In genomic region chr17:42659079-42659931, GRCh38 we compare ENCODE assay signal across 8 cellular contexts. TPM values are rescaled to one million over a fixed set of nuclear protein-coding genes. Genes with fewer than 3 reads are reported as not detected.
DNase-seq lines count a peak whose midpoint lies in the region; ATAC-seq and TF ChIP-seq lines count a peak whose summit lies in the region.

TUBG2 (plus strand) TSS chr17:42659284; CDS start chr17:42659504, 220 bp downstream.

- H3K9me2 ChIP-seq in MM.1S (replicated peaks; ENCODE audit: insufficient read depth, low read length) = no peaks in the 10 kb centered on the region

- DNase-seq in NK-92 treated with Interleukin-12 subunit alpha and Interleukin-12 subunit beta, amount 100 ng/mL, for 24 hours (lab: John Stamatoyannopoulos, UW) = peak; percentile 82
- DNase-seq in NK-92 (lab: John Stamatoyannopoulos, UW; ENCODE audit: unreplicated experiment) (no peak), MM.1S (peak; percentile 92), SK-N-DZ (ENCODE audit: low spot score) (peak; percentile 94), globus pallidus (ENCODE audit: low spot score) (peak; percentile 83), nucleus accumbens (lab: John Stamatoyannopoulos, UW) (peak in 55 of 56 donors; percentile 30 to 93 (median 81))
- peak; percentile 74 to 87 for DNase-seq in activated naive CD4-positive, alpha-beta T cell treated with anti-CD3 and anti-CD28 coated beads, Interleukin-2, amount 50 U/mL, for 72 hours (ENCODE audit: low spot score in 2 of 2)

- H2AFZ ChIP-seq in MM.1S (ENCODE audit: low read length) = peak within 1 kb of the TSS; percentile 51

- H3K27me3 ChIP-seq in MM.1S (replicated peaks; ENCODE audit: insufficient read depth, low read length) = no peaks in the 10 kb centered on the region

- H3K27ac Mint-ChIP-seq in activated naive CD4-positive, alpha-beta T cell treated with anti-CD3 and anti-CD28 coated beads, Interleukin-2, amount 50 U/mL, for 72 hours = peak within 1 kb of the TSS; percentile 56 to 92

- H3K36me3 ChIP-seq in MM.1S (replicated peaks; ENCODE audit: insufficient read depth, low read length) = no peaks in the 10 kb centered on the region

- no peak for TF ChIP-seq CTCF in MM.1S (IDR thresholded peaks at IDR 0.05; ENCODE audit: low read length)

- H3K79me2 ChIP-seq in MM.1S (ENCODE audit: low read length) = peaks cover 11% of the 10 kb centered on the region

- peaks cover 25% of the 10 kb centered on the region for H3F3A ChIP-seq in MM.1S (ENCODE audit: insufficient read depth, low read length)

- peaks cover 4 to 5% of the 10 kb centered on the region in 2 donors for H3K36me3 Mint-ChIP-seq in activated naive CD4-positive, alpha-beta T cell treated with anti-CD3 and anti-CD28 coated beads, Interleukin-2, amount 50 U/mL, for 72 hours

- H3K27ac ChIP-seq in MM.1S (ENCODE audit: low read length) (peak within 1 kb of the TSS; percentile 77), temporal lobe (ENCODE audit: low read depth, low read length) (peak within 1 kb of the TSS; percentile 38)

- peak; percentile 76 to 82 for ATAC-seq in activated naive CD4-positive, alpha-beta T cell treated with anti-CD3 and anti-CD28 coated beads, Interleukin-2, amount 50 U/mL, for 72 hours

- no peaks in the 10 kb centered on the region for H3K9me3 ChIP-seq in MM.1S (replicated peaks; ENCODE audit: insufficient read depth, low read length)

- peak within 1 kb of the TSS; percentile 83 for H3K9ac ChIP-seq in MM.1S (ENCODE audit: low read length)

- no peaks in the 10 kb centered on the region for H4K20me1 ChIP-seq in MM.1S (ENCODE audit: insufficient read depth, low read length)

- H3K4me1 ChIP-seq in MM.1S (ENCODE audit: low read length) = peaks cover 23% of the 10 kb centered on the region

- H3K4me3 ChIP-seq in MM.1S (ENCODE audit: low read length) = peak within 1 kb of the TSS; percentile 84

- H3K9me3 Mint-ChIP-seq in activated naive CD4-positive, alpha-beta T cell treated with anti-CD3 and anti-CD28 coated beads, Interleukin-2, amount 50 U/mL, for 72 hours = peaks cover 4 to 9% of the 10 kb centered on the region in 2 donors

- peak within 1 kb of the TSS; percentile 94 for H3K4me2 ChIP-seq in MM.1S (ENCODE audit: low read depth, low read length)

RNA-seq across cellular contexts. Expression of gene TUBG2, which starts in this region (rescaled TPM):
- polyA plus RNA-seq in SK-N-DZ (2014; cell fraction: cytosol; rRNA removed) = 13.0 and 26.2 TPM in 2 replicates
- 47.1 and 58.4 TPM in 2 replicates for polyA plus RNA-seq in SK-N-DZ (2014; cell fraction: nucleus; rRNA removed)
- 10 to 100 TPM; 12.7 to 23.3 TPM for total RNA-seq in activated naive CD4-positive, alpha-beta T cell treated with anti-CD3 and anti-CD28 coated beads, Interleukin-2, amount 50 U/mL, for 72 hours
- total RNA-seq in temporal lobe = 7.9 TPM
